8 cellular contexts compared by ENCODE assay signal in genomic region chr3:70550723-70551319, GRCh38.
DNase-seq lines count a peak whose midpoint lies in the region; ATAC-seq lines count a peak whose summit lies in the region.

No MANE protein-coding gene starts in this region.

- H3K9me3 Mint-ChIP-seq in memory B cell: no peaks in the 10 kb centered on the region

- no peak overlapping the region for H3K4me3 Mint-ChIP-seq in memory B cell

- H3K27ac Mint-ChIP-seq in memory B cell: no peak overlapping the region

- DNase-seq in GM04503 (ENCODE audit: low read depth) (peak; percentile 5), M059J (ENCODE audit: low read depth) (peak; percentile 28), cerebellar cortex (ENCODE audit: low spot score) (peak; percentile 41), memory B cell (ENCODE audit: low spot score in 2 of 2) (peak; percentile 57 to 66), germinal center (ENCODE audit: low spot score) (no peak)
- peak; percentile 42 to 60 (median 54) for DNase-seq in activated CD4-positive, CD25-positive, alpha-beta regulatory T cell (lab: John Stamatoyannopoulos, UW)
- peak; percentile 87 for DNase-seq in stimulated activated CD8-positive, alpha-beta memory T cell treated with anti-CD3 and anti-CD28 coated beads, Interleukin-4, amount 100 ng/mL, for 48 hours

- peaks cover 3% of the 10 kb centered on the region for H3K4me1 Mint-ChIP-seq in memory B cell

- H3K36me3 Mint-ChIP-seq in memory B cell: no peaks in the 10 kb centered on the region

- ATAC-seq in GM21786 (IDR thresholded peaks at IDR 0.05; ENCODE audit: unreplicated experiment) (peak; percentile 86), memory B cell (ENCODE audit: low read depth) (peak; percentile 83)

- peaks cover 3% of the 10 kb centered on the region for H3K27me3 Mint-ChIP-seq in memory B cell
